19 cellular contexts compared by ENCODE assay signal in genomic region chr17:77854759-77855745, GRCh38.
DNase-seq lines count a peak whose midpoint lies in the region; ATAC-seq, FAIRE-seq and TF ChIP-seq lines count a peak whose summit lies in the region.
"Had no signal": no experiment of that assay in that cellular context is flagged by ENCODE, and none has a peak within 500 bp of the region (broad histone marks: within the 10 kb centered on the region; RNA-seq: fewer than 3 reads in every experiment).

No MANE protein-coding gene starts in this region.

- no peaks in the 10 kb centered on the region for H3K27me3 ChIP-seq in BLaER1
- peaks cover 0 to 2% (median 0%) of the 10 kb centered on the region in 4 experiments; a peak in 2 of 7 replicates for H3K27me3 ChIP-seq in H1 (replicated peaks in 1 of 4; ENCODE audit: control insufficient read depth in 3 of 4, extremely low read depth in 1 of 4, insufficient read depth in 3 of 4, low read length in 3 of 4)
- H3K27me3 ChIP-seq in spleen (replicated peaks in 1 of 7), result peaks cover 0 to 46% (median 0%) of the 10 kb centered on the region in 7 donors

- H3K4me3 Mint-ChIP-seq in T-helper 2 cell treated with Interferon-gamma antibody and Interleukin-4, amounts not matched to agents 5 μg/mL and 100 μg/mL, for 36 hours, result no peak overlapping the region
- H3K4me3 Mint-ChIP-seq in activated T-helper 2 cell treated with anti-CD3 and anti-CD28 coated beads, Interferon-gamma antibody, Interleukin-2, Interleukin-4, amounts not matched to agents 10 μg/mL and 5 μg/mL and 100 μg/mL, durations not matched to agents 14 hours and 24 hours and 36 hours (ENCODE audit: low read depth), result no peak overlapping the region
- H3K4me3 Mint-ChIP-seq: CD8-positive, alpha-beta T cell had no signal

- no peak overlapping the region for H2BK5ac ChIP-seq in H1 (ENCODE audit: low read depth, low read length)

- no peak for ATAC-seq in GM21447 (IDR thresholded peaks at IDR 0.05; ENCODE audit: unreplicated experiment)
- ATAC-seq: CD8-positive, alpha-beta T cell; Panc1 had no signal

- peak overlapping the region; percentile 18 for H3K27ac Mint-ChIP-seq in T-helper 2 cell treated with Interferon-gamma antibody and Interleukin-4, amounts not matched to agents 5 μg/mL and 100 μg/mL, for 36 hours
- H3K27ac Mint-ChIP-seq in activated T-helper 2 cell treated with anti-CD3 and anti-CD28 coated beads, Interferon-gamma antibody, Interleukin-2, Interleukin-4, amounts not matched to agents 10 μg/mL and 5 μg/mL and 100 μg/mL, durations not matched to agents 14 hours and 24 hours and 36 hours, result no peak overlapping the region
- H3K27ac Mint-ChIP-seq: CD8-positive, alpha-beta T cell had no signal

- 89% methylated on average over 19 of the region's 20 CpGs; no CpG with 5 or more reads in 1 of the 2 experiments for WGBS in H1 (ENCODE audit: extremely low coverage in 1 of 2, insufficient coverage in 1 of 2, insufficient read length in 1 of 2, insufficient replicate concordance in 2 of 2, low coverage in 1 of 2, low lambda C conversion rate in 2 of 2, missing lambda C conversion rate in 1 of 2), 2 experiments
- 87 to 92% (median 88%) methylated on average over 20 of the region's 20 CpGs for WGBS in spleen, 5 donors

- CTCF ChIA-PET in H1 (lab: Charles Lee; ENCODE audit: partially characterized antibody), result interaction anchor here (1.3 to 1.6 kb wide), 2 partner anchors 82 to 158 kb away, joined by 4 to 5 read pairs; no protein-coding TSS in a partner anchor

- H4K20me1 ChIP-seq in BLaER1 (no peaks in the 10 kb centered on the region), H1 (replicated peaks in 1 of 2; ENCODE audit: control insufficient read depth in 1 of 2, insufficient read depth in 2 of 2, low read length in 2 of 2) (peaks cover 0 to 4% of the 10 kb centered on the region in 2 experiments)

- POLR2A ChIA-PET in H1 (lab: Charles Lee; ENCODE audit: partially characterized antibody), result interaction anchor here (0.9 to 1.0 kb wide), 2 partner anchors 10 to 16 kb away, joined by 3 read pairs; no protein-coding TSS in a partner anchor

- TF ChIP-seq EP300 in H1 (IDR thresholded peaks at IDR 0.05; ENCODE audit: borderline replicate concordance in 1 of 2, low read depth in 2 of 2, low read length in 2 of 2), result no peak

- H2BK12ac ChIP-seq in H1 (ENCODE audit: low read depth, low read length), result no peak overlapping the region

- no peak for TF ChIP-seq POLR2A in H1 (IDR thresholded peaks at IDR 0.05; ENCODE audit: control extremely low read depth in 1 of 2, low read depth in 2 of 2, low read length in 2 of 2)
- no peak for TF ChIP-seq POLR2A in spleen (IDR thresholded peaks at IDR 0.05)

- H4K91ac ChIP-seq in H1 (replicated peaks; ENCODE audit: insufficient read length, low read length), result peak overlapping the region; percentile 44

- H3K4me2 ChIP-seq in BLaER1 (0 out of 2 replicates have a peak overlapping the region, but pooled peaks have one; percentile 49), H1 (ENCODE audit: insufficient read depth in 1 of 2, low read depth in 2 of 2, low read length in 2 of 2) (no peak overlapping the region)

- no peaks in the 10 kb centered on the region for H3K36me3 ChIP-seq in BLaER1
- H3K36me3 ChIP-seq in H1 (ENCODE audit: control insufficient read depth in 2 of 4, insufficient read depth in 4 of 4, low read length in 3 of 4), result no peaks in the 10 kb centered on the region; a peak in 1 of 8 replicates
- no peaks in the 10 kb centered on the region for H3K36me3 ChIP-seq in spleen

- H2BK20ac ChIP-seq in H1 (ENCODE audit: low read length), result no peak overlapping the region

- no peak overlapping the region for H3K4me3 ChIP-seq in BLaER1
- H3K4me3 ChIP-seq in H1 (ENCODE audit: extremely low read depth in 1 of 4, insufficient read depth in 2 of 4, low read depth in 3 of 4, low read length in 4 of 4), result no peak overlapping the region
- no peak overlapping the region for H3K4me3 ChIP-seq in spleen

- no peaks in the 10 kb centered on the region for H3K79me1 ChIP-seq in H1 (ENCODE audit: low read depth, low read length)

- no peak overlapping the region for H3K4ac ChIP-seq in H1 (replicated peaks; ENCODE audit: insufficient read length, low read depth, low read length)

- no peak for TF ChIP-seq CTCF in H1 (IDR thresholded peaks at IDR 0.05; ENCODE audit: control extremely low read depth in 1 of 3, insufficient read depth in 1 of 3, low read depth in 1 of 3, low read length in 3 of 3)
- no peak for TF ChIP-seq CTCF in spleen (IDR thresholded peaks at IDR 0.05 in 8 of 11, conservative IDR thresholded peaks at IDR 0.05 in 3 of 11)

- no peak overlapping the region for H2AFZ ChIP-seq in H1 (ENCODE audit: low read length)

- no peak overlapping the region for H2BK15ac ChIP-seq in H1 (ENCODE audit: low read length)

- no peak overlapping the region for H3K56ac ChIP-seq in H1 (replicated peaks; ENCODE audit: insufficient read length, low read depth, low read length)

- peaks cover 15% of the 10 kb centered on the region; the same call in 1 of the 2 replicates for H3K23me2 ChIP-seq in H1 (ENCODE audit: low read depth, low read length)

- peaks cover 13% of the 10 kb centered on the region for H3K4me1 Mint-ChIP-seq in T-helper 2 cell treated with Interferon-gamma antibody and Interleukin-4, amounts not matched to agents 5 μg/mL and 100 μg/mL, for 36 hours (ENCODE audit: low read depth)
- peaks cover 6% of the 10 kb centered on the region for H3K4me1 Mint-ChIP-seq in activated T-helper 2 cell treated with anti-CD3 and anti-CD28 coated beads, Interferon-gamma antibody, Interleukin-2, Interleukin-4, amounts not matched to agents 10 μg/mL and 5 μg/mL and 100 μg/mL, durations not matched to agents 14 hours and 24 hours and 36 hours (ENCODE audit: low read depth)

- H3K4me1 ChIP-seq in BLaER1, result peaks cover 15% of the 10 kb centered on the region
- peaks cover 0 to 3% (median 0%) of the 10 kb centered on the region in 4 experiments; a peak in 1 of 7 replicates for H3K4me1 ChIP-seq in H1 (replicated peaks in 1 of 4; ENCODE audit: control insufficient read depth in 3 of 4, insufficient read depth in 4 of 4, low read length in 3 of 4)
- H3K4me1 ChIP-seq in spleen, result peaks cover 0 to 11% (median 0%) of the 10 kb centered on the region in 6 donors

- H3K9me3 ChIP-seq in BLaER1 (no peaks in the 10 kb centered on the region), H1 (ENCODE audit: insufficient read depth in 2 of 2, low read depth in 1 of 2, low read length in 1 of 2) (no peaks in the 10 kb centered on the region), spleen (no peaks in the 10 kb centered on the region)

- H3K27me3 Mint-ChIP-seq in T-helper 2 cell treated with Interferon-gamma antibody and Interleukin-4, amounts not matched to agents 5 μg/mL and 100 μg/mL, for 36 hours (ENCODE audit: low read depth), result peaks cover 8% of the 10 kb centered on the region
- peaks cover 2% of the 10 kb centered on the region for H3K27me3 Mint-ChIP-seq in activated T-helper 2 cell treated with anti-CD3 and anti-CD28 coated beads, Interferon-gamma antibody, Interleukin-2, Interleukin-4, amounts not matched to agents 10 μg/mL and 5 μg/mL and 100 μg/mL, durations not matched to agents 14 hours and 24 hours and 36 hours (ENCODE audit: low read depth)

- H4K8ac ChIP-seq in H1 (ENCODE audit: extremely low read depth, insufficient read depth, low read length), result no peak overlapping the region; the same call in 1 of the 2 replicates

- no peak for DNase-seq in T-helper 2 cell treated with Interferon-gamma antibody and Interleukin-4, amounts not matched to agents 5 μg/mL and 100 μg/mL, for 36 hours (ENCODE audit: low spot score)
- no peak for DNase-seq in T-helper 2 cell
- DNase-seq in H1 (ENCODE audit: low read depth in 1 of 2, low spot score in 2 of 2), result no peak
- DNase-seq in spleen, result peak; percentile 55
- DNase-seq in NCI-H1092 treated with DMSO at 0.1 percent for 48 hours (lab: John Stamatoyannopoulos, UW), result no peak
- no peak for DNase-seq in activated T-helper 2 cell treated with anti-CD3 and anti-CD28 coated beads, Interferon-gamma antibody, Interleukin-2, Interleukin-4, amounts not matched to agents 10 μg/mL and 5 μg/mL and 100 μg/mL, durations not matched to agents 14 hours and 24 hours and 36 hours (ENCODE audit: low spot score)
- DNase-seq: 8988T; CD8-positive, alpha-beta T cell; DMS79; HCEC 1CT; NCI-H1436; NCI-H2029; NCI-H510A treated with DMSO at 0.1 percent for 48 hours had no signal

- no peak overlapping the region for H4K5ac ChIP-seq in H1 (ENCODE audit: insufficient read length, low read depth, low read length)

- H3K14ac ChIP-seq in H1 (ENCODE audit: insufficient read length), result no peak overlapping the region

- no peak overlapping the region for H2AK5ac ChIP-seq in H1 (ENCODE audit: low read depth, low read length)

- H3K79me2 ChIP-seq in H1 (ENCODE audit: control insufficient read depth in 1 of 2, insufficient read depth in 2 of 2, low read length in 2 of 2), result no peaks in the 10 kb centered on the region

- no peak overlapping the region for H3K23ac ChIP-seq in H1 (ENCODE audit: insufficient read length)

- peaks cover 7% of the 10 kb centered on the region for H3K9me3 Mint-ChIP-seq in T-helper 2 cell treated with Interferon-gamma antibody and Interleukin-4, amounts not matched to agents 5 μg/mL and 100 μg/mL, for 36 hours
- H3K9me3 Mint-ChIP-seq in activated T-helper 2 cell treated with anti-CD3 and anti-CD28 coated beads, Interferon-gamma antibody, Interleukin-2, Interleukin-4, amounts not matched to agents 10 μg/mL and 5 μg/mL and 100 μg/mL, durations not matched to agents 14 hours and 24 hours and 36 hours, result no peaks in the 10 kb centered on the region
- H3K9me3 Mint-ChIP-seq: CD8-positive, alpha-beta T cell had no signal

- H3K9ac ChIP-seq in BLaER1 (no peak overlapping the region), H1 (replicated peaks in 1 of 4; ENCODE audit: extremely low read depth in 1 of 4, low read depth in 3 of 4, low read length in 3 of 4) (no peak overlapping the region)

- no peak overlapping the region for H2BK120ac ChIP-seq in H1 (replicated peaks; ENCODE audit: low read depth, low read length)

- no peak for TF ChIP-seq RAD21 in H1 (IDR thresholded peaks at IDR 0.05 in 1 of 2, conservative IDR thresholded peaks at IDR 0.05 in 1 of 2; ENCODE audit: low read depth in 2 of 2, low read length in 2 of 2)

- H3K36me3 Mint-ChIP-seq in T-helper 2 cell treated with Interferon-gamma antibody and Interleukin-4, amounts not matched to agents 5 μg/mL and 100 μg/mL, for 36 hours (ENCODE audit: low read depth), result no peaks in the 10 kb centered on the region
- no peaks in the 10 kb centered on the region for H3K36me3 Mint-ChIP-seq in activated T-helper 2 cell treated with anti-CD3 and anti-CD28 coated beads, Interferon-gamma antibody, Interleukin-2, Interleukin-4, amounts not matched to agents 10 μg/mL and 5 μg/mL and 100 μg/mL, durations not matched to agents 14 hours and 24 hours and 36 hours (ENCODE audit: low read depth)
- H3K36me3 Mint-ChIP-seq: CD8-positive, alpha-beta T cell had no signal

- H3K27ac ChIP-seq in BLaER1 (no peak overlapping the region), H1 (ENCODE audit: low read depth, low read length) (no peak overlapping the region), spleen (no peak overlapping the region)
- H3K27ac ChIP-seq: HL-60 had no signal

- intact Hi-C loops in spleen (cut with DNase I; ENCODE audit: low total_unique reads), result no loop called here
- intact Hi-C loops in activated T-helper 2 cell treated with anti-CD3 and anti-CD28 coated beads, Interferon-gamma antibody, Interleukin-2, Interleukin-4, amounts not matched to agents 10 μg/mL and 5 μg/mL and 100 μg/mL, durations not matched to agents 14 hours and 24 hours and 36 hours (cut with micrococcal nuclease), result no loop called here

- H3K18ac ChIP-seq in H1 (ENCODE audit: extremely low read depth, low read length), result no peak overlapping the region

- FAIRE-seq in H1 (lab: Jason Lieb, UNC), result no peak
- FAIRE-seq: D721Med, HTR-8/SVneo had no signal
